8 cellular contexts compared by ENCODE assay signal in the genomic region with DNA sequence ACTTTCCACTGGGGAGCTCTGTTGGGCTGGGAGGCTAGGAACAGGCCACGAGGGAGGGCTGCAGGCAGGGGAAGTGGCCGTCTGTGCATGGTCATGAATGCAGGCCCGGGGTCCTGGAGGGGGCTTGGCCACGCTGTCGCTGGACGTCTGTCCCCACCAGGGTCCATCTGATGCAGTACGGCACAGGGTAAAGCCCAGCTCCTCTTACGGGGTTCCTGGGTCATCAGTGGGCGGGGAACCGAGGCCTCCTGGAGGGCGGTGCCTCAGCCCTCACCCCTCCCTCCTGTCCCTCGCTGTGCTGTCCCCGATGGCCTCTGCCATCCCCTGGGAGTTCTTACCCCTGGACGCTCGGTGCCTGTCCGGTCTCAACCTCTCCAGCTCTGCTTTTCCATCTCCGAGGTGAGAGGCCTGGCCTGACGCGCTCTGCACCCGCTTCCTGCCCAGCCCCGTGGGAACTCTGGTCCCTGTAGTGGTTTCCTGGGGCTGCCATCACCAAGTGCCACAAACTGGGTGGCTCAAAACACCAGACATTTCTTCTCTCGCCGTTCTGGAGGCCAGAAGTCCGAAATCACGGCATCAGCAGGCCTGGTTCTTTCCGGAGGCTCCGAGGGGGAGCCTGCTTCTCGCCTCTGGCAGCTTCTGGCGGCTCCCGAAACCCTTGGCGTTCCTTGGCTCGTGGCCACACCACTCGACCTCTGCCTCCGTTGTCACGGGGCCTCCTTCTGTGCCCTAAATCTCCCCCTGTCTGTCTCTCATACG.
A peak's percentile ranks its signal among the peaks of the same experiment; 100 is the strongest.
DNase-seq lines count a peak whose midpoint lies in the region; ATAC-seq and TF ChIP-seq lines count a peak whose summit lies in the region.

No MANE protein-coding gene starts in this region.

- H3K36me3 ChIP-seq in liver (ENCODE audit: control insufficient read depth in 4 of 4, insufficient read depth in 3 of 4, low read depth in 1 of 4, low read length in 3 of 4) (no peaks in the 10 kb centered on the region), tibial artery (peaks cover 0 to 4% (median 0%) of the 10 kb centered on the region in 3 donors)

- H3K9me3 ChIP-seq in liver (ENCODE audit: control insufficient read depth in 4 of 4, low read length in 3 of 4) = no peaks in the 10 kb centered on the region
- no peaks in the 10 kb centered on the region for H3K9me3 ChIP-seq in tibial artery

- WGBS in liver = 80% methylated on average over 36 of the region's 36 CpGs

- no peaks in the 10 kb centered on the region for H3K36me3 Mint-ChIP-seq in stimulated activated naive CD8-positive, alpha-beta T cell treated with anti-CD3 and anti-CD28 coated beads, Interleukin-15, Interleukin-2, amounts not matched to agents 100 ng/mL and 50 ng/mL, for 24 hours (ENCODE audit: low read depth)

- ATAC-seq in stimulated activated naive CD8-positive, alpha-beta T cell treated with anti-CD3 and anti-CD28 coated beads, Interleukin-15, Interleukin-2, amounts not matched to agents 100 U/mL and 50 U/mL, for 24 hours = no peak

- H3K4me3 ChIP-seq in liver (ENCODE audit: low read depth in 1 of 3, low read length in 3 of 3) (no peak overlapping the region), tibial artery (peak overlapping the region; percentile 23 to 58)

- no peak overlapping the region for H3K9ac ChIP-seq in liver (ENCODE audit: low read depth in 1 of 2, low read length in 2 of 2)

- TF ChIP-seq CTCF in liver (IDR thresholded peaks at IDR 0.05; ENCODE audit: low read depth, low read length, missing input control) = no peak
- no peak for TF ChIP-seq CTCF in tibial artery (IDR thresholded peaks at IDR 0.05)

- peak overlapping the region; percentile 52 for H3K27ac Mint-ChIP-seq in stimulated activated naive CD8-positive, alpha-beta T cell treated with anti-CD3 and anti-CD28 coated beads, Interleukin-15, Interleukin-2, amounts not matched to agents 100 ng/mL and 50 ng/mL, for 24 hours

- DNase-seq in stimulated activated naive CD8-positive, alpha-beta T cell treated with anti-CD3 and anti-CD28 coated beads, Interleukin-15, Interleukin-2, amounts not matched to agents 100 U/mL and 50 U/mL, for 24 hours = no peak
- peak; percentile 70 for DNase-seq in astrocyte of the hippocampus (ENCODE audit: low read depth, low spot score)
- DNase-seq in tibial artery = peak in 1 of 2 donors; percentile 88
- no peak for DNase-seq in Ammon's horn (ENCODE audit: low spot score)
- DNase-seq in DMS 273 treated with DMSO at 0.1 percent for 48 hours (lab: John Stamatoyannopoulos, UW) = no peak
- no peak for DNase-seq in activated CD4-positive, alpha-beta T cell treated with anti-CD3 and anti-CD28 coated beads, Interleukin-2, amount 50 U/mL, for 4 hours

- H3K27me3 ChIP-seq in liver (ENCODE audit: control insufficient read depth in 4 of 4, insufficient read depth in 4 of 4, low read length in 3 of 4) (no peaks in the 10 kb centered on the region), tibial artery (no peaks in the 10 kb centered on the region)

- intact Hi-C loops in tibial artery (cut with DNase I; ENCODE audit: low total_unique reads) = no loop called here

- H3K4me1 ChIP-seq in liver (ENCODE audit: control insufficient read depth in 4 of 4, insufficient read depth in 4 of 4, low read length in 3 of 4) (peaks cover 13 to 62% (median 48%) of the 10 kb centered on the region in 4 donors), tibial artery (peaks cover 24 to 73% (median 58%) of the 10 kb centered on the region in 4 donors)

- peak overlapping the region; percentile 88 to 92 for H3K27ac ChIP-seq in liver (ENCODE audit: low read depth in 1 of 2, low read length in 2 of 2)
- H3K27ac ChIP-seq in tibial artery = peak overlapping the region; percentile 90 to 92

- no peaks in the 10 kb centered on the region for H3K27me3 Mint-ChIP-seq in stimulated activated naive CD8-positive, alpha-beta T cell treated with anti-CD3 and anti-CD28 coated beads, Interleukin-15, Interleukin-2, amounts not matched to agents 100 ng/mL and 50 ng/mL, for 24 hours

- no peaks in the 10 kb centered on the region for H3K9me3 Mint-ChIP-seq in stimulated activated naive CD8-positive, alpha-beta T cell treated with anti-CD3 and anti-CD28 coated beads, Interleukin-15, Interleukin-2, amounts not matched to agents 100 ng/mL and 50 ng/mL, for 24 hours

- no peak for TF ChIP-seq RAD21 in liver (IDR thresholded peaks at IDR 0.05)

- H3K4me1 Mint-ChIP-seq in stimulated activated naive CD8-positive, alpha-beta T cell treated with anti-CD3 and anti-CD28 coated beads, Interleukin-15, Interleukin-2, amounts not matched to agents 100 ng/mL and 50 ng/mL, for 24 hours (ENCODE audit: low read depth) = peaks cover 72% of the 10 kb centered on the region

- H3K4me3 Mint-ChIP-seq in stimulated activated naive CD8-positive, alpha-beta T cell treated with anti-CD3 and anti-CD28 coated beads, Interleukin-15, Interleukin-2, amounts not matched to agents 100 ng/mL and 50 ng/mL, for 24 hours = peak overlapping the region; percentile 37

TF ChIP-seq in liver, 16 proteins besides CTCF, POLR2A, EP300 and RAD21:
- TF ChIP-seq, protein P1, sequence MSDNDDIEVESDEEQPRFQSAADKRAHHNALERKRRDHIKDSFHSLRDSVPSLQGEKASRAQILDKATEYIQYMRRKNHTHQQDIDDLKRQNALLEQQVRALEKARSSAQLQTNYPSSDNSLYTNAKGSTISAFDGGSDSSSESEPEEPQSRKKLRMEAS (IDR thresholded peaks at IDR 0.05) = no peak
- TF ChIP-seq, protein P2, sequence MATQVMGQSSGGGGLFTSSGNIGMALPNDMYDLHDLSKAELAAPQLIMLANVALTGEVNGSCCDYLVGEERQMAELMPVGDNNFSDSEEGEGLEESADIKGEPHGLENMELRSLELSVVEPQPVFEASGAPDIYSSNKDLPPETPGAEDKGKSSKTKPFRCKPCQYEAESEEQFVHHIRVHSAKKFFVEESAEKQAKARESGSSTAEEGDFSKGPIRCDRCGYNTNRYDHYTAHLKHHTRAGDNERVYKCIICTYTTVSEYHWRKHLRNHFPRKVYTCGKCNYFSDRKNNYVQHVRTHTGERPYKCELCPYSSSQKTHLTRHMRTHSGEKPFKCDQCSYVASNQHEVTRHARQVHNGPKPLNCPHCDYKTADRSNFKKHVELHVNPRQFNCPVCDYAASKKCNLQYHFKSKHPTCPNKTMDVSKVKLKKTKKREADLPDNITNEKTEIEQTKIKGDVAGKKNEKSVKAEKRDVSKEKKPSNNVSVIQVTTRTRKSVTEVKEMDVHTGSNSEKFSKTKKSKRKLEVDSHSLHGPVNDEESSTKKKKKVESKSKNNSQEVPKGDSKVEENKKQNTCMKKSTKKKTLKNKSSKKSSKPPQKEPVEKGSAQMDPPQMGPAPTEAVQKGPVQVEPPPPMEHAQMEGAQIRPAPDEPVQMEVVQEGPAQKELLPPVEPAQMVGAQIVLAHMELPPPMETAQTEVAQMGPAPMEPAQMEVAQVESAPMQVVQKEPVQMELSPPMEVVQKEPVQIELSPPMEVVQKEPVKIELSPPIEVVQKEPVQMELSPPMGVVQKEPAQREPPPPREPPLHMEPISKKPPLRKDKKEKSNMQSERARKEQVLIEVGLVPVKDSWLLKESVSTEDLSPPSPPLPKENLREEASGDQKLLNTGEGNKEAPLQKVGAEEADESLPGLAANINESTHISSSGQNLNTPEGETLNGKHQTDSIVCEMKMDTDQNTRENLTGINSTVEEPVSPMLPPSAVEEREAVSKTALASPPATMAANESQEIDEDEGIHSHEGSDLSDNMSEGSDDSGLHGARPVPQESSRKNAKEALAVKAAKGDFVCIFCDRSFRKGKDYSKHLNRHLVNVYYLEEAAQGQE (IDR thresholded peaks at IDR 0.05) = no peak
- TF ChIP-seq GABPA (IDR thresholded peaks at IDR 0.05 in 1 of 2, conservative IDR thresholded peaks at IDR 0.05 in 1 of 2) = no peak
- no peak for TF ChIP-seq SP1 (IDR thresholded peaks at IDR 0.05)
- TF ChIP-seq NR2F2 (IDR thresholded peaks at IDR 0.05) = peak; percentile 7
- TF ChIP-seq, protein P3, sequence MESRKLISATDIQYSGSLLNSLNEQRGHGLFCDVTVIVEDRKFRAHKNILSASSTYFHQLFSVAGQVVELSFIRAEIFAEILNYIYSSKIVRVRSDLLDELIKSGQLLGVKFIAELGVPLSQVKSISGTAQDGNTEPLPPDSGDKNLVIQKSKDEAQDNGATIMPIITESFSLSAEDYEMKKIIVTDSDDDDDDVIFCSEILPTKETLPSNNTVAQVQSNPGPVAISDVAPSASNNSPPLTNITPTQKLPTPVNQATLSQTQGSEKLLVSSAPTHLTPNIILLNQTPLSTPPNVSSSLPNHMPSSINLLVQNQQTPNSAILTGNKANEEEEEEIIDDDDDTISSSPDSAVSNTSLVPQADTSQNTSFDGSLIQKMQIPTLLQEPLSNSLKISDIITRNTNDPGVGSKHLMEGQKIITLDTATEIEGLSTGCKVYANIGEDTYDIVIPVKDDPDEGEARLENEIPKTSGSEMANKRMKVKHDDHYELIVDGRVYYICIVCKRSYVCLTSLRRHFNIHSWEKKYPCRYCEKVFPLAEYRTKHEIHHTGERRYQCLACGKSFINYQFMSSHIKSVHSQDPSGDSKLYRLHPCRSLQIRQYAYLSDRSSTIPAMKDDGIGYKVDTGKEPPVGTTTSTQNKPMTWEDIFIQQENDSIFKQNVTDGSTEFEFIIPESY (IDR thresholded peaks at IDR 0.05) = no peak
- no peak for TF ChIP-seq HNF4G (IDR thresholded peaks at IDR 0.05)

Comparison
In these comparisons a context has a peak if more than half of its experiments do, and no peak if none do; other contexts are left out.
1. H3K4me3 ChIP-seq: peak in tibial artery (2 of 2); none in liver (0 of 3).